Comparison of ENCODE assay signal across 1 cellular context in the genomic region with DNA sequence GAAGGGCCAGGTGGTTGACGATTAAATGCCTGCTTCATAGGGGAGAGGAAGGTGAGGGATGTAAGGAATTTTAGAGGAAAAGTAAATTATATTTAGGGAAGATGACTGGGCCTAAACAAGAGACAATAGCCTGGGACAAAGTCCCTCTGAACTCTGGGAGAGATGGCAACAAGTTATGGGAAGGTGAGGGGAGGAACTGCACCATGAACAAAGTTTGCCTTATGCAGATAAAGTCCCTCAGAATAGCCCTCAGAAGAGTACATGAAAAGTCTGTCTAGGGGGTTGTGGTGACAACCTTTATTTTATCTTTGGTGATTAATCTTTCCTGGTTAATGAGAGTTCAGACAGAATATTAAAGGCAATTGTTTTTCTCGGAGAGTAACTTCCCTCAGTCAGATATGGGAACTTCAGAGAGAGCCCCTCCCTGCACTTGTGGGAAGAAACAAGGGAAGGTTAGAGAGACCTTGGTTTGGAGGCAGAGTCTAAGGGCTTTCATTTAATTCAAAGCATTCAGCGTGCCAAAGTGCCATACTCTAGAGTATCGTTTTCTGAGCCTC.
TF ChIP-seq lines count a peak whose summit lies in the region.

No MANE protein-coding gene starts in this region.

TF ChIP-seq in GM23338, 12 proteins besides CTCF, POLR2A, EP300 and RAD21:
- TF ChIP-seq STAT1 (IDR thresholded peaks at IDR 0.05; ENCODE audit: unreplicated experiment) (no peak), ZNF114 (CRISPR knock-in tag; IDR thresholded peaks at IDR 0.05) (no peak), NANOG (IDR thresholded peaks at IDR 0.05; ENCODE audit: borderline replicate concordance) (no peak), EZH2 (IDR thresholded peaks at IDR 0.05; ENCODE audit: low read depth, unreplicated experiment) (no peak), ZNF331 (CRISPR knock-in tag; IDR thresholded peaks at IDR 0.05; ENCODE audit: low read depth) (no peak), CREB1 (CRISPR knock-in tag; IDR thresholded peaks at IDR 0.05; ENCODE audit: low read depth) (no peak), POLR2AphosphoS5 (IDR thresholded peaks at IDR 0.05; ENCODE audit: low read depth) (no peak), EZH2phosphoT487 (IDR thresholded peaks at IDR 0.05; ENCODE audit: unreplicated experiment) (no peak)
